8 cellular contexts compared by ENCODE assay signal in genomic region chr9:112174223-112174964, GRCh38. TPM values are rescaled to one million over a fixed set of nuclear protein-coding genes. Genes with fewer than 3 reads are reported as not detected.
DNase-seq lines count a peak whose midpoint lies in the region; ATAC-seq, FAIRE-seq and TF ChIP-seq lines count a peak whose summit lies in the region.

No MANE protein-coding gene starts in this region.

- no peaks in the 10 kb centered on the region; the same call in 1 of the 2 replicates for H4K20me1 ChIP-seq in K562 (replicated peaks; ENCODE audit: control insufficient read depth, insufficient read depth, low read length)

- peak overlapping the region; percentile 52 for H2AFZ ChIP-seq in K562 (ENCODE audit: low read depth, low read length)

- peak overlapping the region; percentile 99 for H3K4me2 ChIP-seq in K562 (ENCODE audit: insufficient read depth, low read length)

- TF ChIP-seq CTCF in GM12875 (IDR thresholded peaks at IDR 0.05; ENCODE audit: borderline replicate concordance, insufficient read depth, low read depth, low read length): no peak
- no peak for TF ChIP-seq CTCF in K562 (IDR thresholded peaks at IDR 0.05 in 2 of 3, conservative IDR thresholded peaks at IDR 0.05 in 1 of 3; ENCODE audit: insufficient read depth in 2 of 3, low read depth in 1 of 3, low read length in 3 of 3)

- peak; percentile 80 for ATAC-seq in K562

- H3K4me1 ChIP-seq in HAP-1 (peaks cover 9% of the 10 kb centered on the region), K562 (replicated peaks in 1 of 2; ENCODE audit: control insufficient read depth in 2 of 2, insufficient read depth in 2 of 2, low read length in 2 of 2) (peaks cover 54 to 70% of the 10 kb centered on the region in 2 experiments)

- no peak for FAIRE-seq in K562 (lab: Jason Lieb, UNC)

- CTCF ChIA-PET in K562 (lab: Yijun Ruan, JAX; ENCODE audit: low intra/inter-chr PET ratio): no interaction called here

- H3K4me3 ChIP-seq in GM12875 (ENCODE audit: low read depth, low read length): peak overlapping the region; percentile 57
- peak overlapping the region; percentile 26 for H3K4me3 ChIP-seq in HAP-1
- H3K4me3 ChIP-seq in K562: peak overlapping the region; percentile 60

- intact Hi-C loops in K562 (cut with micrococcal nuclease): loop anchor here (5.0 kb wide), 3 partner anchors 48 to 138 kb away; no protein-coding TSS in a partner anchor

- no peaks in the 10 kb centered on the region for H3K9me3 ChIP-seq in HAP-1
- no peaks in the 10 kb centered on the region for H3K9me3 ChIP-seq in K562 (replicated peaks; ENCODE audit: control insufficient read depth, insufficient read depth, low read depth, low read length)

- TF ChIP-seq RAD21 in K562 (CRISPR knock-in tag; conservative IDR thresholded peaks at IDR 0.05 in 1 of 2, IDR thresholded peaks at IDR 0.05 in 1 of 2): no peak

- WGBS in K562 (ENCODE audit: insufficient coverage, low coverage, missing lambda C conversion rate): 2% methylated on average over 30 of the region's 42 CpGs

- H3K27me3 ChIP-seq in HAP-1 (ENCODE audit: low read depth) (no peaks in the 10 kb centered on the region), K562 (ENCODE audit: control insufficient read depth in 2 of 2, insufficient read depth in 2 of 2, low read length in 2 of 2) (no peaks in the 10 kb centered on the region)

- peaks cover 62% of the 10 kb centered on the region for H3K79me2 ChIP-seq in K562 (ENCODE audit: control insufficient read depth, insufficient read depth, low read length)

- BruUV-seq in K562 (replicated peaks; lab: Mats Ljungman, UMichigan): no TSS peak

- peak; percentile 28 to 81 for DNase-seq in HAP-1 (ENCODE audit: low spot score in 2 of 2)
- peak; percentile 54 for DNase-seq in LHCN-M2 (ENCODE audit: low read depth)
- peak; percentile 53 for DNase-seq in T-helper 22 cell (ENCODE audit: low read depth)
- peak; percentile 86 to 93 (median 90) for DNase-seq in K562 (ENCODE audit: extremely low read depth in 1 of 4, low spot score in 3 of 4)
- DNase-seq in iPS-NIHi7 (ENCODE audit: extremely low spot score): peak; percentile 56
- peak; percentile 49 to 67 (median 50) for DNase-seq in stimulated activated CD4-positive, alpha-beta T cell treated with anti-CD3 and anti-CD28 coated beads, Interleukin-1b, Interleukin-23, amount 100 ng/mL, for 24 hours (ENCODE audit: low read depth in 4 of 4, low spot score in 1 of 4)
- no peak for DNase-seq in C1 segment of cervical spinal cord (lab: John Stamatoyannopoulos, UW)

- no peaks in the 10 kb centered on the region for H3K9me1 ChIP-seq in K562 (ENCODE audit: control insufficient read depth, insufficient read depth, low read length)

- H3K27ac ChIP-seq in K562 (ENCODE audit: extremely low read depth, low read depth, low read length): peak overlapping the region; percentile 99

- POLR2A ChIA-PET in K562 (lab: Yijun Ruan, JAX): interaction anchor here (0.6 to 5.3 kb wide), 5 partner anchors 10 to 1918 kb away, joined by 3 to 34 read pairs (median 3); partner anchors contain the start of gene TXN

- H3K9ac ChIP-seq in K562 (ENCODE audit: insufficient read depth in 1 of 2, low read depth in 2 of 2, low read length in 2 of 2): peak overlapping the region; percentile 93 to 98

- TF ChIP-seq POLR2A in K562 (conservative IDR thresholded peaks at IDR 0.05): peak; percentile 54; the same call in 1 of the 2 replicates

- H3K36me3 ChIP-seq in HAP-1 (replicated peaks) (no peaks in the 10 kb centered on the region), K562 (ENCODE audit: control insufficient read depth, insufficient read depth, low read length) (peaks cover 39% of the 10 kb centered on the region)

- 0 out of 2 replicates have a peak, but pooled peaks have one; percentile 23 for TF ChIP-seq EP300 in K562 (IDR thresholded peaks at IDR 0.05; ENCODE audit: low read length)

- in situ Hi-C loops in HAP-1 (cut with MboI; ENCODE audit: low sequenced_read_pairs): no loop called here
- in situ Hi-C loops in K562 (cut with MboI): no loop called here

TF ChIP-seq in K562, 482 proteins besides CTCF, POLR2A, EP300 and RAD21 (continues in another document):
- TF ChIP-seq DMBX1 (CRISPR knock-in tag; IDR thresholded peaks at IDR 0.05; ENCODE audit: borderline replicate concordance): peak; percentile 83; the same call in 1 of the 2 replicates
- TF ChIP-seq, protein P1, sequence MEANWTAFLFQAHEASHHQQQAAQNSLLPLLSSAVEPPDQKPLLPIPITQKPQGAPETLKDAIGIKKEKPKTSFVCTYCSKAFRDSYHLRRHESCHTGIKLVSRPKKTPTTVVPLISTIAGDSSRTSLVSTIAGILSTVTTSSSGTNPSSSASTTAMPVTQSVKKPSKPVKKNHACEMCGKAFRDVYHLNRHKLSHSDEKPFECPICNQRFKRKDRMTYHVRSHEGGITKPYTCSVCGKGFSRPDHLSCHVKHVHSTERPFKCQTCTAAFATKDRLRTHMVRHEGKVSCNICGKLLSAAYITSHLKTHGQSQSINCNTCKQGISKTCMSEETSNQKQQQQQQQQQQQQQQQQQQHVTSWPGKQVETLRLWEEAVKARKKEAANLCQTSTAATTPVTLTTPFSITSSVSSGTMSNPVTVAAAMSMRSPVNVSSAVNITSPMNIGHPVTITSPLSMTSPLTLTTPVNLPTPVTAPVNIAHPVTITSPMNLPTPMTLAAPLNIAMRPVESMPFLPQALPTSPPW (CRISPR knock-in tag; IDR thresholded peaks at IDR 0.05): peak; percentile 81; the same call in 1 of the 2 replicates
- 0 out of 2 replicates have a peak, but pooled peaks have one; percentile 23 for TF ChIP-seq POLR2H (tag; IDR thresholded peaks at IDR 0.05; ENCODE audit: low read depth)
- peak; percentile 42; the same call in 1 of the 2 replicates for TF ChIP-seq KLF1 (tag; IDR thresholded peaks at IDR 0.05)
- no peak for TF ChIP-seq CREB1 (IDR thresholded peaks at IDR 0.05)
- 0 out of 2 replicates have a peak, but pooled peaks have one; percentile 30 for TF ChIP-seq CREB1 (CRISPR knock-in tag; IDR thresholded peaks at IDR 0.05)
- no peak for TF ChIP-seq ETV6 (IDR thresholded peaks at IDR 0.05; ENCODE audit: borderline replicate concordance in 1 of 2, low read depth in 2 of 2, low read length in 1 of 2)
- TF ChIP-seq ETV6 (CRISPR knock-in tag; IDR thresholded peaks at IDR 0.05; ENCODE audit: borderline replicate concordance): no peak
- no peak for TF ChIP-seq TAF7 (tag; IDR thresholded peaks at IDR 0.05)
- TF ChIP-seq TBP (optimal IDR thresholded peaks at IDR 0.05; ENCODE audit: low read depth, low read length): no peak
- TF ChIP-seq MAX (CRISPR knock-in tag; IDR thresholded peaks at IDR 0.05): 0 out of 2 replicates have a peak, but pooled peaks have one; percentile 3
- TF ChIP-seq ZBTB9 (CRISPR knock-in tag; IDR thresholded peaks at IDR 0.05): 0 out of 2 replicates have a peak, but pooled peaks have one; percentile 14

RNA-seq across cellular contexts. Expression of gene SUSD1, which starts 0.7 kb away (rescaled TPM):
- 5.5 and 6.8 TPM in 2 replicates for total RNA-seq in LHCN-M2 (2014; rRNA removed)
- 6.9 TPM for polyA plus RNA-seq in LHCN-M2 (2012)
- 117 and 175 TPM in 2 replicates for total RNA-seq in K562 (2011; cell fraction: chromatin; rRNA removed; ENCODE audit: low replicate concordance)
- total RNA-seq in K562 (2011; cell fraction: nucleolus; rRNA removed): 81.5 and 91.5 TPM in 2 replicates
- 112 and 122 TPM in 2 replicates for total RNA-seq in K562 (2011; cell fraction: nucleoplasm; rRNA removed)
- total RNA-seq in K562 (2014; rRNA removed): 27.8 and 35.6 TPM in 2 replicates
- 36.1 and 38.2 TPM in 2 replicates for total RNA-seq in K562 (2014; rRNA removed; fragmentation: Illumina TruSeq; extraction: Trizol)
- total RNA-seq in K562 (2015; rRNA removed; fragmentation: Illumina TruSeq; extraction: Trizol): 35.2 and 37.3 TPM in 2 replicates
- total RNA-seq in K562 (2021): 37.4 and 40.4 TPM in 2 replicates
- polyA plus RNA-seq in K562 (2011; rRNA removed): 38.0 and 44.4 TPM in 2 replicates
- polyA plus RNA-seq in K562 (2011; cell fraction: cytosol; rRNA removed): 25.2 and 36.0 TPM in 2 replicates
- 36.6 and 39.7 TPM in 2 replicates for polyA plus RNA-seq in K562 (2011; cell fraction: nucleus; rRNA removed)
- 23.3 and 26.8 TPM in 2 replicates for polyA plus RNA-seq in K562 (2012)
- polyA plus RNA-seq in K562 (2014; fragmentation: Illumina TruSeq; extraction: Trizol): 30.1 and 36.1 TPM in 2 replicates
- 10 to 100 TPM; 10.9 to 11.9 TPM for polyA plus RNA-seq in K562 (2014; fragmentation: Nextera tagmentation; extraction: Ambion mirVana)
- polyA plus RNA-seq in K562 (2014; rRNA removed): 21.9 and 31.0 TPM in 2 replicates
- 91.5 and 92.3 TPM in 2 replicates for polyA minus RNA-seq in K562 (2011; rRNA and poly(A)+ RNA removed)
- polyA minus RNA-seq in K562 (2011; cell fraction: cytosol; rRNA and poly(A)+ RNA removed): 38.1 and 39.9 TPM in 2 replicates
- polyA minus RNA-seq in K562 (2011; cell fraction: nucleus; rRNA and poly(A)+ RNA removed): 36.2 and 58.4 TPM in 2 replicates

Comparison
In these comparisons a context has a peak if more than half of its experiments do, and no peak if none do; other contexts are left out.
1. DNase-seq: peak in HAP-1 (2 of 2), LHCN-M2 (single experiment), T-helper 22 cell (single experiment), K562 (4 of 4), iPS-NIHi7 (single experiment) and stimulated activated CD4-positive, alpha-beta T cell treated with anti-CD3 and anti-CD28 coated beads, Interleukin-1b, Interleukin-23, amount 100 ng/mL, for 24 hours (4 of 4); none in C1 segment of cervical spinal cord (0 of 14).
2. Peak in every context shown above with its lines, with median percentiles within 50 percentile points of each other: H3K4me3 ChIP-seq.